In the genomic region with DNA sequence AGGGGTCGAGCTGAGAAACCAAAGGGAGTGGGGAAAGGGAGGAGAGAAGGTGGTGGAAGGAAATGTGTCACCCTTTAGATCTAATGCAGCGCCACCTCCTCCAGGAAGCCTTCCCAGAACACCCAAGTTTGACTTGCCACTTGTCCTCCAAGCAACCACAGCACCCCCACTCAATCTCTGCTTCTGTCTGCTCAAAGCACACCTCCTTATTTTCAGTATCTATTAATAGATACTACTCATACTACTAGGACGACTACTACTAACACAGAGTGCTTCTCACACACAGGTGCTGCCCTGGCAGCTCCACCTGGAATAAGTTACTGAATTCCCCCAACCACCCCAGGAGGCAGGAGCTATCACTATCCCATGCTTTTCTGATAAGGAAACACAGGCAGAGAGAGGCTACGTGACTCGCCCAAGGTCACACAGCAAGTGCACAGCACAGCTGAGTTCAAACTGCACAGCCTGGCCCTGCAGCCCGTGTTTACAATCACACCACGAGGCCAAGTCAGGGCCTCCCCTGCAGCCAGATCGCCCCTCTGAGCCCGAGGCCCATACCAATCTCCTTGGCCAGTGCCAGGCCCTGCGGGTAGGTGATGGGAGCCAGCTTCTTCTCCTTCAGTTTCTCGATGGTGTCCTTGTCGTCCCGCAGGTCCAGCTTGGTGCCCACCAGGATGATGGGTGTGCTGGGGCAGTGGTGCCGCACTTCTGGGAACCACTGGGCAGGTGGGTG, we compare ENCODE assay signal across 9 cellular contexts. TPM values are rescaled to one million over a fixed set of nuclear protein-coding genes. Genes with fewer than 3 reads are reported as not detected.
DNase-seq lines count a peak whose midpoint lies in the region; ATAC-seq and TF ChIP-seq lines count a peak whose summit lies in the region.
"Had no signal": no experiment of that assay in that cellular context is flagged by ENCODE, and none has a peak within 500 bp of the region (broad histone marks: within the 10 kb centered on the region; RNA-seq: fewer than 3 reads in every experiment).

No MANE protein-coding gene starts in this region.

- H3K9me3 ChIP-seq in PC-3 (ENCODE audit: low read length) (no peaks in the 10 kb centered on the region), neural progenitor cell (ENCODE audit: low read depth) (no peaks in the 10 kb centered on the region)
- H3K9me3 ChIP-seq: heart left ventricle had no signal

- H3K36me3 ChIP-seq in PC-3 (ENCODE audit: low read depth, low read length) = no peaks in the 10 kb centered on the region; the same call in 1 of the 2 replicates
- H3K36me3 ChIP-seq in neural progenitor cell = no peaks in the 10 kb centered on the region

- H3K9ac ChIP-seq in PC-3 (ENCODE audit: low read length) (no peak overlapping the region), neural progenitor cell (no peak overlapping the region)

- DNase-seq in PC-3 (no peak), left lobe of liver (ENCODE audit: low spot score) (no peak), germinal center (ENCODE audit: low spot score) (no peak), neural progenitor cell (ENCODE audit: low spot score) (no peak), SKM-1 treated with dmso at 0.1 percent for 144 hours (lab: John Stamatoyannopoulos, UW; ENCODE audit: unreplicated experiment) (no peak)
- peak; percentile 85 for DNase-seq in activated naive CD8-positive, alpha-beta T cell treated with anti-CD3 and anti-CD28 coated beads, Interleukin-2, amount 50 U/mL, for 24 hours
- peak; percentile 58 for DNase-seq in stimulated activated CD8-positive, alpha-beta memory T cell treated with anti-CD3 and anti-CD28 coated beads, Interleukin-7, amount 100 ng/mL, for 24 hours (ENCODE audit: low read depth)

- H3K4me3 Mint-ChIP-seq in activated naive CD8-positive, alpha-beta T cell treated with anti-CD3 and anti-CD28 coated beads, Interleukin-2, amount 50 U/mL, for 24 hours = peak overlapping the region; percentile 67
- no peak overlapping the region for H3K4me3 Mint-ChIP-seq in neural progenitor cell

- TF ChIP-seq CTCF in PC-3 (conservative IDR thresholded peaks at IDR 0.05; ENCODE audit: low read depth, low read length) (no peak), neural progenitor cell (IDR thresholded peaks at IDR 0.05) (no peak)

- H4K20me1 ChIP-seq in PC-3 (ENCODE audit: low read length) = no peaks in the 10 kb centered on the region
- H4K20me1 ChIP-seq in neural progenitor cell (ENCODE audit: low read depth) = no peaks in the 10 kb centered on the region

- BruUV-seq in PC-3 (replicated peaks; lab: Mats Ljungman, UMichigan) = no TSS peak

- intact Hi-C loops in PC-3 (cut with micrococcal nuclease) = no loop called here

- H3K79me2 ChIP-seq in PC-3 (ENCODE audit: low read length) (no peaks in the 10 kb centered on the region), neural progenitor cell (ENCODE audit: low read depth) (no peaks in the 10 kb centered on the region)

- ATAC-seq in GM19452 (IDR thresholded peaks at IDR 0.05; ENCODE audit: unreplicated experiment) (peak; percentile 39), PC-3 (no peak), left lobe of liver (no peak)
- peak; percentile 41 for ATAC-seq in activated naive CD8-positive, alpha-beta T cell treated with anti-CD3 and anti-CD28 coated beads, Interleukin-2, amount 50 U/mL, for 24 hours

- H3K27ac ChIP-seq in PC-3 (ENCODE audit: low read length) (peak overlapping the region; percentile 99), neural progenitor cell (no peak overlapping the region)

- H3K27ac Mint-ChIP-seq in activated naive CD8-positive, alpha-beta T cell treated with anti-CD3 and anti-CD28 coated beads, Interleukin-2, amount 50 U/mL, for 24 hours = peak overlapping the region; percentile 93
- H3K27ac Mint-ChIP-seq in neural progenitor cell = no peak overlapping the region

- CTCF ChIA-PET in PC-3 (lab: Charles Lee) = interaction anchor here (0.6 kb wide), 1 partner anchor 17 kb away, joined by 4 read pairs; no protein-coding TSS in a partner anchor

- H3K36me3 Mint-ChIP-seq in activated naive CD8-positive, alpha-beta T cell treated with anti-CD3 and anti-CD28 coated beads, Interleukin-2, amount 50 U/mL, for 24 hours (ENCODE audit: low read depth) = peaks cover 72% of the 10 kb centered on the region
- no peaks in the 10 kb centered on the region for H3K36me3 Mint-ChIP-seq in neural progenitor cell

- H3K9me3 Mint-ChIP-seq in activated naive CD8-positive, alpha-beta T cell treated with anti-CD3 and anti-CD28 coated beads, Interleukin-2, amount 50 U/mL, for 24 hours = no peaks in the 10 kb centered on the region
- no peaks in the 10 kb centered on the region for H3K9me3 Mint-ChIP-seq in neural progenitor cell

- H2AFZ ChIP-seq in PC-3 (ENCODE audit: low read length) (no peak overlapping the region), neural progenitor cell (replicated peaks) (no peak overlapping the region)

- peaks cover 90% of the 10 kb centered on the region for H3K4me1 Mint-ChIP-seq in activated naive CD8-positive, alpha-beta T cell treated with anti-CD3 and anti-CD28 coated beads, Interleukin-2, amount 50 U/mL, for 24 hours
- H3K4me1 Mint-ChIP-seq in neural progenitor cell = peaks cover 4% of the 10 kb centered on the region

- H3K9me2 ChIP-seq in PC-3 (replicated peaks; ENCODE audit: low read length) = no peaks in the 10 kb centered on the region

- H3K27me3 ChIP-seq in PC-3 (ENCODE audit: low read length) = no peaks in the 10 kb centered on the region
- H3K27me3 ChIP-seq in neural progenitor cell = no peaks in the 10 kb centered on the region

- no peak overlapping the region; the same call in 1 of the 2 replicates for H3K4me2 ChIP-seq in PC-3 (ENCODE audit: low read length)
- H3K4me2 ChIP-seq in neural progenitor cell = no peak overlapping the region

- H3F3A ChIP-seq in PC-3 (ENCODE audit: low read length, unreplicated experiment) (no peaks in the 10 kb centered on the region), neural progenitor cell (ENCODE audit: low read depth) (no peaks in the 10 kb centered on the region)

- H3K4me3 ChIP-seq in PC-3 (ENCODE audit: low read length) (no peak overlapping the region), neural progenitor cell (no peak overlapping the region)

- POLR2A ChIA-PET in PC-3 (lab: Charles Lee; ENCODE audit: unreplicated experiment) = interaction anchor here (0.8 kb wide), 1 partner anchor 31 kb away, joined by 4 read pairs; no protein-coding TSS in a partner anchor

- H3K4me1 ChIP-seq in PC-3 (ENCODE audit: insufficient read depth, low read length) = peaks cover 33% of the 10 kb centered on the region
- H3K4me1 ChIP-seq in neural progenitor cell = no peaks in the 10 kb centered on the region

- H3K27me3 Mint-ChIP-seq in activated naive CD8-positive, alpha-beta T cell treated with anti-CD3 and anti-CD28 coated beads, Interleukin-2, amount 50 U/mL, for 24 hours = no peaks in the 10 kb centered on the region
- peaks cover 16% of the 10 kb centered on the region for H3K27me3 Mint-ChIP-seq in neural progenitor cell (ENCODE audit: insufficient read depth, low read depth)

RNA-seq across cellular contexts. Expression of a gene that starts 13.2 kb away (rescaled TPM):
- total RNA-seq in PC-3 (2014; rRNA removed) = 50.5 and 54.5 TPM in 2 replicates
- 4.5 TPM for total RNA-seq in left lobe of liver
- total RNA-seq in neural progenitor cell (ENCODE audit: low replicate concordance) = 1.7 and 2.1 TPM in 2 replicates

RNA-seq across cellular contexts. Expression of a gene that starts 18.6 kb away (rescaled TPM):
- total RNA-seq in PC-3 (2014; rRNA removed) (0.55 TPM in 1 of 2 replicates, not detected in the other), left lobe of liver (not detected), neural progenitor cell (ENCODE audit: low replicate concordance) (0.19 and 0.53 TPM in 2 replicates)

RNA-seq across cellular contexts. Expression of a gene that starts 42.8 kb away (rescaled TPM):
- total RNA-seq in PC-3 (2014; rRNA removed) = 3.8 and 5.5 TPM in 2 replicates
- 12.6 TPM for total RNA-seq in left lobe of liver
- total RNA-seq in neural progenitor cell (ENCODE audit: low replicate concordance) = 7.2 and 12.2 TPM in 2 replicates

RNA-seq across cellular contexts. Expression of a gene that starts 51.5 kb away (rescaled TPM):
- total RNA-seq in PC-3 (2014; rRNA removed) (1.9 and 4.6 TPM in 2 replicates), left lobe of liver (5.2 TPM), neural progenitor cell (ENCODE audit: low replicate concordance) (not detected in 2 replicates)

Comparison
In these comparisons a context has a peak if more than half of its experiments do, and no peak if none do; other contexts are left out.
1. ATAC-seq: peak in GM19452 (single experiment) and activated naive CD8-positive, alpha-beta T cell treated with anti-CD3 and anti-CD28 coated beads, Interleukin-2, amount 50 U/mL, for 24 hours (single experiment); none in PC-3 (single experiment) and left lobe of liver (single experiment).
2. DNase-seq: peak in activated naive CD8-positive, alpha-beta T cell treated with anti-CD3 and anti-CD28 coated beads, Interleukin-2, amount 50 U/mL, for 24 hours (single experiment) and stimulated activated CD8-positive, alpha-beta memory T cell treated with anti-CD3 and anti-CD28 coated beads, Interleukin-7, amount 100 ng/mL, for 24 hours (single experiment); none in PC-3 (single experiment), left lobe of liver (single experiment), germinal center (single experiment), neural progenitor cell (single experiment) and SKM-1 treated with dmso at 0.1 percent for 144 hours (single experiment).